In the genomic region with DNA sequence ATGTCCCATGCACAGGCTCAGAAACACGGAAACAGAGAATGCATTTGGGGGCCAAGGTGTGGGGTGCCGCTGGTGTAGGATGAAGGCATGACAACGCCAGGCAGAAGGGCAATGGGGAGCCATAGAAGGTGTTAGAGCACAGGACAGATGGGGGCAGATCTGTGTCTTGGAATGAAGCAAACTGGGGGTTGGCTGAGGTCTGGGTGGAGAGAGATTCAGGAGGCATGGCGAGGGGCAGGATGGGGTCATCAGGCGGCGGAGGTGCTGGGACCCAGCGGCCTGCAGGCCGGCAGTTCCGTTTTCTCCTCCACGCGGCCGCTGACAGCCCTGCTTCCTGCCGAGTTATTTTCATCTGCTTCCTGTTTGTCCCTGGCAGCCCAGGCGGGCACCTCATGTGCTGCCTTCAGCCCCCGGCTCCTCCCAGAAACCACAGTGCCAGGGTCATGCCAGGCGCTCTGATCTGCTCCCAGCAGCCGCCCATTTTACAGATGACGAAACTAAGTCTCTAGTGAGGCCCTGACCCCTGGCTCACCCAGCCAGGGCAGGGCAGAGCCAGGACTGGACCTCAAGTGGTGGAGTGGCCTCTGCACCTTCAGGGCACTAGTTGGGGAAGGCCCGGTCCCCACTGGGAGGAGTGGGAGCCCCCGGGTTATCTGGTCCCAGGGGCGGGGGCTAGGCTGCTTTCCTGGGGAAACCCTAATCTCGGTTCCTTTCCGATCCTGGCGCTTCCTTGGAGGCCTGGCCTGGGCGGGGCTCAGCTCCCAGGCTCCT, we compare ENCODE assay signal across 8 cellular contexts. TPM values are rescaled to one million over a fixed set of nuclear protein-coding genes. Genes with fewer than 3 reads are reported as not detected.
DNase-seq lines count a peak whose midpoint lies in the region; ATAC-seq and TF ChIP-seq lines count a peak whose summit lies in the region.

No MANE protein-coding gene starts in this region.

- ATAC-seq in left ventricle myocardium superior: peak; percentile 62
- no peak for ATAC-seq in GM21528 (IDR thresholded peaks at IDR 0.05; ENCODE audit: low FRiP score, unreplicated experiment)

- H3K4me2 ChIP-seq in PC-9: no peak overlapping the region

- intact Hi-C loops in left ventricle myocardium superior (cut with micrococcal nuclease): no loop called here
- intact Hi-C loops in PC-9 (cut with micrococcal nuclease; ENCODE audit: unreplicated experiment): loop anchor here (5.0 kb wide), 1 partner anchor 33 kb away; the partner anchor contains the start of gene GPX4

- peak overlapping the region; percentile 19 to 67 (median 55) for H3K4me3 ChIP-seq in subcutaneous abdominal adipose tissue (ENCODE audit: low read depth in 1 of 5, low read length in 5 of 5)
- H3K4me3 ChIP-seq in PC-9: no peak overlapping the region

- peaks cover 0 to 42% (median 6%) of the 10 kb centered on the region in 5 donors for H3K27me3 ChIP-seq in subcutaneous abdominal adipose tissue (ENCODE audit: control insufficient read depth in 5 of 5, insufficient read depth in 4 of 5, low read length in 5 of 5)
- no peaks in the 10 kb centered on the region for H3K27me3 ChIP-seq in PC-9 (ENCODE audit: insufficient read depth, low read depth)

- POLR2A ChIA-PET in PC-9 (lab: Charles Lee; ENCODE audit: unreplicated experiment): interaction anchor here (0.6 kb wide), 1 partner anchor 47 kb away, joined by 6 read pairs; no protein-coding TSS in a partner anchor

- H3K79me2 ChIP-seq in PC-9 (ENCODE audit: low read depth): no peaks in the 10 kb centered on the region

- peaks cover 52% of the 10 kb centered on the region for H3K36me3 Mint-ChIP-seq in activated T-cell treated with anti-CD3 and anti-CD28 coated beads, Interleukin-2, amount 50 U/mL, for 24 hours (ENCODE audit: low read depth)

- peaks cover 69% of the 10 kb centered on the region for H3K4me1 Mint-ChIP-seq in activated T-cell treated with anti-CD3 and anti-CD28 coated beads, Interleukin-2, amount 50 U/mL, for 24 hours (ENCODE audit: low read depth)

- H3K27ac Mint-ChIP-seq in activated T-cell treated with anti-CD3 and anti-CD28 coated beads, Interleukin-2, amount 50 U/mL, for 24 hours: peak overlapping the region; percentile 94

- H4K20me1 ChIP-seq in PC-9 (ENCODE audit: insufficient read depth): no peaks in the 10 kb centered on the region

- H3K9ac ChIP-seq in subcutaneous abdominal adipose tissue (ENCODE audit: low read length in 5 of 5): peak overlapping the region in 1 of 5 donors; percentile 55

- CTCF ChIA-PET in PC-9 (lab: Charles Lee): no interaction called here

- H3K9me3 Mint-ChIP-seq in activated T-cell treated with anti-CD3 and anti-CD28 coated beads, Interleukin-2, amount 50 U/mL, for 24 hours: no peaks in the 10 kb centered on the region

- TF ChIP-seq CTCF in PC-9 (conservative IDR thresholded peaks at IDR 0.05): no peak

- H3K9me2 ChIP-seq in PC-9 (ENCODE audit: insufficient read depth): no peaks in the 10 kb centered on the region

- H3K9me3 ChIP-seq in subcutaneous abdominal adipose tissue (ENCODE audit: control insufficient read depth in 5 of 5, low read length in 5 of 5) (no peaks in the 10 kb centered on the region), PC-9 (ENCODE audit: insufficient read depth, low read depth) (no peaks in the 10 kb centered on the region)

- H2AFZ ChIP-seq in PC-9: no peak overlapping the region

- H3K4me1 ChIP-seq in subcutaneous abdominal adipose tissue (ENCODE audit: control insufficient read depth in 5 of 5, insufficient read depth in 5 of 5, low read length in 5 of 5) (peaks cover 0 to 66% (median 51%) of the 10 kb centered on the region in 5 donors), PC-9 (replicated peaks; ENCODE audit: insufficient read depth) (peaks cover 19% of the 10 kb centered on the region)

- peak overlapping the region; percentile 90 for H3K4me3 Mint-ChIP-seq in activated T-cell treated with anti-CD3 and anti-CD28 coated beads, Interleukin-2, amount 50 U/mL, for 24 hours

- no TSS peak for BruUV-seq in PC-9 (replicated peaks; lab: Mats Ljungman, UMichigan)

- no peaks in the 10 kb centered on the region for H3K27me3 Mint-ChIP-seq in activated T-cell treated with anti-CD3 and anti-CD28 coated beads, Interleukin-2, amount 50 U/mL, for 24 hours

- DNase-seq in Ammon's horn (ENCODE audit: low spot score) (peak; percentile 68), Kasumi-1 (lab: John Stamatoyannopoulos, UW) (peak; percentile 94 to 95), left ventricle myocardium superior (peak; percentile 81), NCI-H1417 treated with DMSO at 0.1 percent for 48 hours (lab: John Stamatoyannopoulos, UW) (no peak), PC-9 (no peak)
- peak; percentile 72 for DNase-seq in activated T-cell treated with anti-CD3 and anti-CD28 coated beads, Interleukin-2, amount 50 U/mL, for 24 hours

- H3K36me3 ChIP-seq in subcutaneous abdominal adipose tissue (ENCODE audit: control insufficient read depth in 5 of 5, insufficient read depth in 5 of 5, low read length in 5 of 5): peaks cover 0 to 12% (median 0%) of the 10 kb centered on the region in 5 donors
- H3K36me3 ChIP-seq in PC-9 (ENCODE audit: low read depth): no peaks in the 10 kb centered on the region

- H3F3A ChIP-seq in PC-9 (ENCODE audit: insufficient read depth, low read depth): peaks cover 31% of the 10 kb centered on the region

- H3K27ac ChIP-seq in subcutaneous abdominal adipose tissue (ENCODE audit: low read depth, low read length): no peak overlapping the region
- H3K27ac ChIP-seq in PC-9: no peak overlapping the region

RNA-seq across cellular contexts. Expression of gene ARHGAP45, which starts 2.2 kb away (rescaled TPM):
- total RNA-seq in left ventricle myocardium superior (6.0 TPM), PC-9 (2021) (20.2 and 20.6 TPM in 2 replicates)

RNA-seq across cellular contexts. Expression of gene POLR2E, which starts 26.0 kb away (rescaled TPM):
- total RNA-seq in left ventricle myocardium superior (148 TPM), PC-9 (2021) (180 and 237 TPM in 2 replicates)

RNA-seq across cellular contexts. Expression of gene ABCA7, which starts 29.3 kb away (rescaled TPM):
- total RNA-seq in left ventricle myocardium superior (9.4 TPM), PC-9 (2021) (29.9 and 32.0 TPM in 2 replicates)

RNA-seq across cellular contexts. Expression of gene GPX4, which starts 34.6 kb away (rescaled TPM):
- 337 TPM for total RNA-seq in left ventricle myocardium superior
- total RNA-seq in PC-9 (2021): 465 and 489 TPM in 2 replicates

RNA-seq across cellular contexts. Expression of gene CNN2, which starts 42.8 kb away (rescaled TPM):
- total RNA-seq in left ventricle myocardium superior (94.0 TPM), PC-9 (2021) (168 and 206 TPM in 2 replicates)

Comparison
In these comparisons a context has a peak if more than half of its experiments do, and no peak if none do; other contexts are left out.
1. DNase-seq: peak in Ammon's horn (single experiment), Kasumi-1 (2 of 2), activated T-cell treated with anti-CD3 and anti-CD28 coated beads, Interleukin-2, amount 50 U/mL, for 24 hours (single experiment) and left ventricle myocardium superior (single experiment); none in NCI-H1417 treated with DMSO at 0.1 percent for 48 hours (single experiment) and PC-9 (0 of 2).